13 cellular contexts compared by ENCODE assay signal in the genomic region with DNA sequence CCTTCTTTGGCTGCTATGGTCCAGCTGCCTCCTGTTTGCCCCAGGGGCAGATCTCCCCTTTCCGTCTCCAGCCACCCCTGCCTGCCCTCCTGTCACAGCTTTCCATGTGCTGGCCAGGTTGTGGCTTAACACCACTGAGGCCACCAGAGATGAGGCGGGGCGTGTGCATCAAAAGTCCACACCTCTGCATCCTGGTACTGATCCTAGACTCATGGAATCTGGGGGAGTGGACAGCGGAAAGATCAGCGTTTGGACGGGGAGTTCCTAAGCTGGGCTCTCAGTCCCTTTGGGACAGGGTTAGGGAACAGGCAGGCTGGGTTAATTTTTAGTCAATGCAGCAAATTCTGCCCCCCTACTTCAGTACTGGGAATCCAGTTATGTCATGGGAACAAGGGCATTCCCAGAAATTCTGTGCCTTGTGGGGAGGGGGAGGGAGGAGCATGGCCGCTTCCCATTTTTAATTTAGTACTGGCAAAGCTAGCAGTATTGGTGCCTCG. TPM values are rescaled to one million over a fixed set of nuclear protein-coding genes. Genes with fewer than 3 reads are reported as not detected.
A peak's percentile ranks its signal among the peaks of the same experiment; 100 is the strongest.
DNase-seq lines count a peak whose midpoint lies in the region; ATAC-seq and TF ChIP-seq lines count a peak whose summit lies in the region.
"Had no signal": no experiment of that assay in that cellular context is flagged by ENCODE, and none has a peak within 500 bp of the region (broad histone marks: within the 10 kb centered on the region; RNA-seq: fewer than 3 reads in every experiment).

No MANE protein-coding gene starts in this region.

- H3K27ac ChIP-seq in BLaER1 treated with 17β-estradiol and CSF1 and Interleukin-3, amounts not matched to agents 10 nM and 100 nM: peak overlapping the region; percentile 6 to 97 (median 76); a peak in 20 of 22 replicates
- peak overlapping the region; percentile 86 for H3K27ac ChIP-seq in right cardiac atrium (ENCODE audit: low read length)

- ATAC-seq in right cardiac atrium (peak; percentile 44 to 55), HG03565 (IDR thresholded peaks at IDR 0.05; ENCODE audit: unreplicated experiment) (no peak)
- ATAC-seq: CD8-positive, alpha-beta T cell; effector memory CD8-positive, alpha-beta T cell; HCT116 had no signal

- no peak for TF ChIP-seq CTCF in brain (conservative IDR thresholded peaks at IDR 0.05)

- H3K4me2 ChIP-seq in BLaER1 treated with 17β-estradiol and CSF1 and Interleukin-3, amounts not matched to agents 10 nM and 100 nM: peak overlapping the region; percentile 90 to 100 (median 96)

- DNase-seq in right cardiac atrium (peak; percentile 53 to 80 (median 58)), skeletal muscle cell (ENCODE audit: low read depth) (no peak), cortex of kidney (lab: John Stamatoyannopoulos, UW) (no peak), NCI-H2107 (lab: John Stamatoyannopoulos, UW) (no peak)
- no peak for DNase-seq in stimulated activated CD4-positive, alpha-beta T cell treated with anti-CD3 and anti-CD28 coated beads, Interleukin-4, amount 100 ng/mL, for 4 hours
- DNase-seq: CD8-positive, alpha-beta T cell; effector memory CD8-positive, alpha-beta T cell; pancreas had no signal

- peak overlapping the region; percentile 48 to 74 (median 67); a peak in 20 of 22 replicates for H3K9ac ChIP-seq in BLaER1 treated with 17β-estradiol and CSF1 and Interleukin-3, amounts not matched to agents 10 nM and 100 nM

- WGBS in right cardiac atrium: 25% methylated on average over 8 of the region's 8 CpGs

- H3K27me3 Mint-ChIP-seq in brain: no peaks in the 10 kb centered on the region
- H3K27me3 Mint-ChIP-seq: effector memory CD8-positive, alpha-beta T cell had no signal

- H3K36me3 Mint-ChIP-seq in brain: no peaks in the 10 kb centered on the region
- H3K36me3 Mint-ChIP-seq: CD8-positive, alpha-beta T cell had no signal

- peaks cover 0 to 10% (median 0%) of the 10 kb centered on the region in 5 experiments for H3K9me3 Mint-ChIP-seq in brain
- H3K9me3 Mint-ChIP-seq: CD8-positive, alpha-beta T cell; effector memory CD8-positive, alpha-beta T cell had no signal

- H4K20me1 ChIP-seq in BLaER1 treated with 17β-estradiol and CSF1 and Interleukin-3, amounts not matched to agents 10 nM and 100 nM: peaks cover 25 to 57% (median 37%) of the 10 kb centered on the region in 11 experiments; a peak in 18 of 22 replicates

- H3K4me1 ChIP-seq in BLaER1 treated with 17β-estradiol and CSF1 and Interleukin-3, amounts not matched to agents 10 nM and 100 nM: peaks cover 69 to 89% (median 79%) of the 10 kb centered on the region in 10 experiments
- peaks cover 26% of the 10 kb centered on the region for H3K4me1 ChIP-seq in right cardiac atrium (ENCODE audit: control insufficient read depth, insufficient read depth, low read length)

- peaks cover 57% of the 10 kb centered on the region for H3K4me1 Mint-ChIP-seq in brain

- intact Hi-C loops in right cardiac atrium (cut with DNase I): loop anchor here in 1 of 4 donors (10.0 kb wide), 1 partner anchor 88 kb away; no protein-coding TSS in a partner anchor

- no peaks in the 10 kb centered on the region for H3K27me3 ChIP-seq in BLaER1 treated with 17β-estradiol and CSF1 and Interleukin-3, amounts not matched to agents 10 nM and 100 nM
- H3K27me3 ChIP-seq in right cardiac atrium (ENCODE audit: control insufficient read depth, insufficient read depth): no peaks in the 10 kb centered on the region
- H3K27me3 ChIP-seq: pancreas had no signal

- peak overlapping the region; percentile 12 to 93 (median 56); a peak in 16 of 20 replicates for H3K4me3 ChIP-seq in BLaER1 treated with 17β-estradiol and CSF1 and Interleukin-3, amounts not matched to agents 10 nM and 100 nM
- H3K4me3 ChIP-seq in right cardiac atrium (ENCODE audit: low read length) (peak overlapping the region; percentile 40), skeletal muscle cell (ENCODE audit: low read depth, low read length) (peak overlapping the region; percentile 99)

- H3K4me3 Mint-ChIP-seq in brain: peak overlapping the region in 3 of 5 experiments; percentile 27 to 78 (median 75)
- H3K4me3 Mint-ChIP-seq: CD8-positive, alpha-beta T cell had no signal

- no peaks in the 10 kb centered on the region for H3K9me3 ChIP-seq in BLaER1 treated with 17β-estradiol and CSF1 and Interleukin-3, amounts not matched to agents 10 nM and 100 nM (replicated peaks in 1 of 11)
- no peaks in the 10 kb centered on the region for H3K9me3 ChIP-seq in right cardiac atrium (ENCODE audit: control insufficient read depth, low read length)
- H3K9me3 ChIP-seq: pancreas had no signal

- H3K27ac Mint-ChIP-seq in brain: peak overlapping the region in 3 of 5 experiments; percentile 30 to 47 (median 43)
- H3K27ac Mint-ChIP-seq: CD8-positive, alpha-beta T cell; effector memory CD8-positive, alpha-beta T cell had no signal

- peaks cover 12 to 45% (median 17%) of the 10 kb centered on the region in 11 experiments; a peak in 21 of 22 replicates for H3K36me3 ChIP-seq in BLaER1 treated with 17β-estradiol and CSF1 and Interleukin-3, amounts not matched to agents 10 nM and 100 nM
- H3K36me3 ChIP-seq: pancreas had no signal

RNA-seq across cellular contexts. Expression of a gene that starts 3.9 kb away (rescaled TPM):
- 50.5 TPM for polyA plus RNA-seq in brain (ENCODE audit: insufficient read depth, low read depth, low replicate concordance)
- 100 to 1,000 TPM; 159 to 510 (median 262) TPM for total RNA-seq in right cardiac atrium
- 205 TPM for polyA plus RNA-seq in right cardiac atrium

RNA-seq across cellular contexts. Expression of a gene that starts 29.5 kb away (rescaled TPM):
- polyA plus RNA-seq in brain (ENCODE audit: insufficient read depth, low read depth, low replicate concordance): 141 TPM
- 1 to 10 TPM in 3 of 4 donors, under 1 TPM in 1; 0.22 to 5.9 (median 3.2) TPM for total RNA-seq in right cardiac atrium
- 0.70 TPM for polyA plus RNA-seq in right cardiac atrium

RNA-seq across cellular contexts. Expression of a gene that starts 54.2 kb away (rescaled TPM):
- polyA plus RNA-seq in brain (ENCODE audit: insufficient read depth, low read depth, low replicate concordance): not detected
- total RNA-seq in right cardiac atrium: under 1 TPM in 1 of 4 donors, not detected in 3; 0.14 TPM
- polyA plus RNA-seq in right cardiac atrium: not detected
- total RNA-seq: LHCN-M2 had no signal
- polyA plus RNA-seq: pancreas had no signal

Comparison
In these comparisons a context has a peak if more than half of its experiments do, and no peak if none do; other contexts are left out.
1. H3K4me3 ChIP-seq: peak in every context shown above with its lines; median percentile 99 in skeletal muscle cell; 56 in BLaER1 treated with 17β-estradiol and CSF1 and Interleukin-3, amounts not matched to agents 10 nM and 100 nM; 40 in right cardiac atrium.
2. DNase-seq: peak in right cardiac atrium (3 of 3); none in skeletal muscle cell (single experiment), cortex of kidney (single experiment), NCI-H2107 (single experiment) and stimulated activated CD4-positive, alpha-beta T cell treated with anti-CD3 and anti-CD28 coated beads, Interleukin-4, amount 100 ng/mL, for 4 hours (0 of 2).
3. RNA of a gene that starts 29.5 kb away (polyA plus RNA-seq): 141 TPM in brain (single experiment); 0.70 TPM in right cardiac atrium (single experiment); every median in the first group is over 10 times any median in the second.